ENCODE assay signal across 19 cellular contexts in the genomic region with DNA sequence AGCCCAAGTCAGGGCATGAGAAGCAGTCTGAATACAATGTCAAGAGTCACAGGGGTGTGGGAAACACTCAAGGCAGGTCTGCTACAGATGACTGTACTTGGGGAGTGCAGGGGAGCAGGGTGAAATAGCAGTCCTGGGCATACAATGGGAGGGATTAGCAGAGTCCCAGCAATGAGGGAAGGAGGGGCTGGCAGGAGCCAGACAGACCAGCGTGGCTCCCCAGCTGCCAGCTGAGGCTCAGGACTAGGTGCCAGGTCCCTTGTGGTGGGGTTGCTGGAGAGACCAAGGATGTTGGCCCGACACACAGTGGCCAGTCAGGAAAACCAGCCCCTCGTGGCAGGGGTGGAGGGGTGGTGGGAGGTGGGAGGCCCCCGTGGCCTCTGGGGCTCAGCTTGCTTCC.
DNase-seq lines count a peak whose midpoint lies in the region; ATAC-seq, FAIRE-seq and TF ChIP-seq lines count a peak whose summit lies in the region.
"Had no signal": no experiment of that assay in that cellular context is flagged by ENCODE, and none has a peak within 500 bp of the region (broad histone marks: within the 10 kb centered on the region; RNA-seq: fewer than 3 reads in every experiment).

No MANE protein-coding gene starts in this region.

- WGBS in H1 (ENCODE audit: extremely low coverage in 1 of 2, insufficient coverage in 1 of 2, insufficient read length in 1 of 2, insufficient replicate concordance in 2 of 2, low coverage in 1 of 2, low lambda C conversion rate in 2 of 2, missing lambda C conversion rate in 1 of 2), 2 experiments: 77% methylated on average over 3 of the region's 4 CpGs; no CpG with 5 or more reads in 1 of the 2 experiments

- H3K4me1 ChIP-seq in cardiac muscle cell (ENCODE audit: low read depth): peaks cover 16% of the 10 kb centered on the region
- peaks cover 6 to 12% (median 8%) of the 10 kb centered on the region in 4 experiments; a peak in 6 of 7 replicates for H3K4me1 ChIP-seq in H1 (replicated peaks in 1 of 4; ENCODE audit: control insufficient read depth in 3 of 4, insufficient read depth in 4 of 4, low read length in 3 of 4)
- H3K4me1 ChIP-seq in uterus: peaks cover 0 to 4% of the 10 kb centered on the region in 2 donors

- H3K4me3 ChIP-seq in cardiac muscle cell (no peak overlapping the region), H1 (ENCODE audit: extremely low read depth in 1 of 4, insufficient read depth in 2 of 4, low read depth in 3 of 4, low read length in 4 of 4) (no peak overlapping the region), uterus (no peak overlapping the region)
- H3K4me3 ChIP-seq: smooth muscle cell had no signal

- FAIRE-seq in H1 (lab: Jason Lieb, UNC): no peak
- FAIRE-seq: G401.6 had no signal

- no peak for TF ChIP-seq RAD21 in H1 (IDR thresholded peaks at IDR 0.05 in 1 of 2, conservative IDR thresholded peaks at IDR 0.05 in 1 of 2; ENCODE audit: low read depth in 2 of 2, low read length in 2 of 2)

- H3K56ac ChIP-seq in H1 (replicated peaks; ENCODE audit: insufficient read length, low read depth, low read length): no peak overlapping the region

- H3K79me1 ChIP-seq in H1 (ENCODE audit: low read depth, low read length): no peaks in the 10 kb centered on the region

- peak overlapping the region; percentile 54 for H4K91ac ChIP-seq in H1 (replicated peaks; ENCODE audit: insufficient read length, low read length)

- no peaks in the 10 kb centered on the region for H3K36me3 Mint-ChIP-seq in activated naive CD4-positive, alpha-beta T cell treated with anti-CD3 and anti-CD28 coated beads, Interleukin-2, amount 50 U/mL, for 72 hours
- H3K36me3 Mint-ChIP-seq: activated CD8-positive, alpha-beta memory T cell treated with anti-CD3 and anti-CD28 coated beads, Interleukin-2, amount 10 ng/mL, durations not matched to agents 7 days and 5 days; memory B cell had no signal

- no peak for TF ChIP-seq EP300 in H1 (IDR thresholded peaks at IDR 0.05; ENCODE audit: borderline replicate concordance in 1 of 2, low read depth in 2 of 2, low read length in 2 of 2)

- peak overlapping the region; percentile 10 for H2BK120ac ChIP-seq in H1 (replicated peaks; ENCODE audit: low read depth, low read length)

- no peak overlapping the region for H3K4ac ChIP-seq in H1 (replicated peaks; ENCODE audit: insufficient read length, low read depth, low read length)

- intact Hi-C loops in Right ventricle myocardium superior (cut with DNase I) (no loop called here), uterus (cut with DNase I; ENCODE audit: low total_unique reads) (no loop called here)

- no peaks in the 10 kb centered on the region for H3K79me2 ChIP-seq in H1 (ENCODE audit: control insufficient read depth in 1 of 2, insufficient read depth in 2 of 2, low read length in 2 of 2)

- H3K9me3 ChIP-seq in cardiac muscle cell (ENCODE audit: low read depth) (no peaks in the 10 kb centered on the region), H1 (ENCODE audit: insufficient read depth in 2 of 2, low read depth in 1 of 2, low read length in 1 of 2) (no peaks in the 10 kb centered on the region), uterus (no peaks in the 10 kb centered on the region)

- H2BK15ac ChIP-seq in H1 (ENCODE audit: low read length): no peak overlapping the region

- peak overlapping the region; percentile 100 for H3K27ac ChIP-seq in cardiac muscle cell
- H3K27ac ChIP-seq in H1 (ENCODE audit: low read depth, low read length): peak overlapping the region; percentile 83; the same call in 1 of the 2 replicates
- peak overlapping the region; percentile 10 to 63 for H3K27ac ChIP-seq in uterus
- H3K27ac ChIP-seq: brain microvascular endothelial cell had no signal

- H3K23me2 ChIP-seq in H1 (ENCODE audit: low read depth, low read length): no peaks in the 10 kb centered on the region

- H3K9ac ChIP-seq in H1 (replicated peaks in 1 of 4; ENCODE audit: extremely low read depth in 1 of 4, low read depth in 3 of 4, low read length in 3 of 4): 0 out of 7 replicates have a peak overlapping the region, but pooled peaks of 1 of the 4 experiments have one; percentile 13

- peak overlapping the region; percentile 68; the same call in 1 of the 2 replicates for H2BK12ac ChIP-seq in H1 (ENCODE audit: low read depth, low read length)

- H3K14ac ChIP-seq in H1 (ENCODE audit: insufficient read length): no peak overlapping the region

- no peak overlapping the region for H2AFZ ChIP-seq in H1 (ENCODE audit: low read length)

- H4K5ac ChIP-seq in H1 (ENCODE audit: insufficient read length, low read depth, low read length): no peak overlapping the region

- H3K23ac ChIP-seq in H1 (ENCODE audit: insufficient read length): no peak overlapping the region

- no peak for ATAC-seq in Right ventricle myocardium superior (ENCODE audit: poor library complexity)
- ATAC-seq in HG02870 (IDR thresholded peaks at IDR 0.05; ENCODE audit: unreplicated experiment): no peak
- ATAC-seq in activated naive CD4-positive, alpha-beta T cell treated with anti-CD3 and anti-CD28 coated beads, Interleukin-2, amount 50 U/mL, for 72 hours: no peak
- ATAC-seq: activated CD8-positive, alpha-beta memory T cell treated with anti-CD3 and anti-CD28 coated beads, Interleukin-2, amount 10 ng/mL, durations not matched to agents 7 days and 5 days had no signal

- H3K4me2 ChIP-seq in H1 (ENCODE audit: insufficient read depth in 1 of 2, low read depth in 2 of 2, low read length in 2 of 2): peak overlapping the region in 1 of 2 experiments; percentile 51; a peak in 2 of 4 replicates
- H3K4me2 ChIP-seq: smooth muscle cell had no signal

- DNase-seq in cardiac muscle cell (ENCODE audit: low read depth in 1 of 2, low spot score in 1 of 2): no peak
- no peak for DNase-seq in Right ventricle myocardium superior
- DNase-seq in H1 (ENCODE audit: low read depth in 1 of 2, low spot score in 2 of 2): no peak
- DNase-seq in myocyte (ENCODE audit: low read depth): peak; percentile 26
- DNase-seq in uterus: no peak
- DNase-seq in activated naive CD4-positive, alpha-beta T cell treated with anti-CD3 and anti-CD28 coated beads, Interleukin-2, amount 50 U/mL, for 72 hours (ENCODE audit: low spot score in 2 of 2): no peak
- no peak for DNase-seq in middle frontal gyrus (ENCODE audit: extremely low spot score, low spot score)
- DNase-seq: activated CD4-positive, CD25-positive, alpha-beta regulatory T cell; activated CD8-positive, alpha-beta memory T cell treated with anti-CD3 and anti-CD28 coated beads, Interleukin-2, amount 10 ng/mL, durations not matched to agents 7 days and 5 days; activated gamma-delta T cell treated with Interleukin-2 at 50 U/mL for 16 hours; brain microvascular endothelial cell; foreskin fibroblast; NCI-H1417; NCI-H446; OCI-M1 had no signal

- no peaks in the 10 kb centered on the region for H3K9me3 Mint-ChIP-seq in activated naive CD4-positive, alpha-beta T cell treated with anti-CD3 and anti-CD28 coated beads, Interleukin-2, amount 50 U/mL, for 72 hours

- H2BK5ac ChIP-seq in H1 (ENCODE audit: low read depth, low read length): peak overlapping the region; percentile 90

- H4K8ac ChIP-seq in H1 (ENCODE audit: extremely low read depth, insufficient read depth, low read length): no peak overlapping the region

- CTCF ChIA-PET in H1 (lab: Charles Lee; ENCODE audit: partially characterized antibody): interaction anchor here (1.1 to 2.6 kb wide), 3 partner anchors 10 to 23 kb away, joined by 3 to 11 read pairs (median 3); no protein-coding TSS in a partner anchor

- no peaks in the 10 kb centered on the region for H4K20me1 ChIP-seq in H1 (replicated peaks in 1 of 2; ENCODE audit: control insufficient read depth in 1 of 2, insufficient read depth in 2 of 2, low read length in 2 of 2)

- no peaks in the 10 kb centered on the region for H3K27me3 ChIP-seq in cardiac muscle cell
- H3K27me3 ChIP-seq in H1 (replicated peaks in 1 of 4; ENCODE audit: control insufficient read depth in 3 of 4, extremely low read depth in 1 of 4, insufficient read depth in 3 of 4, low read length in 3 of 4): no peaks in the 10 kb centered on the region
- H3K27me3 ChIP-seq in uterus: no peaks in the 10 kb centered on the region
- H3K27me3 ChIP-seq: brain microvascular endothelial cell had no signal

- peak overlapping the region; percentile 19 for H3K18ac ChIP-seq in H1 (ENCODE audit: extremely low read depth, low read length)

- H3K36me3 ChIP-seq in cardiac muscle cell: no peaks in the 10 kb centered on the region
- no peaks in the 10 kb centered on the region for H3K36me3 ChIP-seq in H1 (ENCODE audit: control insufficient read depth in 2 of 4, insufficient read depth in 4 of 4, low read length in 3 of 4)
- no peaks in the 10 kb centered on the region for H3K36me3 ChIP-seq in uterus
- H3K36me3 ChIP-seq: brain microvascular endothelial cell had no signal

- no peak overlapping the region for H2AK5ac ChIP-seq in H1 (ENCODE audit: low read depth, low read length)

- no peak for TF ChIP-seq POLR2A in H1 (IDR thresholded peaks at IDR 0.05; ENCODE audit: control extremely low read depth in 1 of 2, low read depth in 2 of 2, low read length in 2 of 2)
- TF ChIP-seq POLR2A in uterus (IDR thresholded peaks at IDR 0.05): no peak

- no peak overlapping the region for H3K27ac Mint-ChIP-seq in activated naive CD4-positive, alpha-beta T cell treated with anti-CD3 and anti-CD28 coated beads, Interleukin-2, amount 50 U/mL, for 72 hours
- H3K27ac Mint-ChIP-seq: activated CD8-positive, alpha-beta memory T cell treated with anti-CD3 and anti-CD28 coated beads, Interleukin-2, amount 10 ng/mL, durations not matched to agents 7 days and 5 days; memory B cell had no signal

- H2BK20ac ChIP-seq in H1 (ENCODE audit: low read length): 0 out of 2 replicates have a peak overlapping the region, but pooled peaks have one; percentile 10

- TF ChIP-seq CTCF in cardiac muscle cell (IDR thresholded peaks at IDR 0.05; ENCODE audit: low read depth, low read length) (no peak), H1 (IDR thresholded peaks at IDR 0.05; ENCODE audit: control extremely low read depth in 1 of 3, insufficient read depth in 1 of 3, low read depth in 1 of 3, low read length in 3 of 3) (no peak), uterus (IDR thresholded peaks at IDR 0.05) (no peak)

- POLR2A ChIA-PET in H1 (lab: Charles Lee; ENCODE audit: partially characterized antibody): interaction anchor here (0.5 to 1.8 kb wide), 8 partner anchors 9 to 260 kb away, joined by 3 to 7 read pairs (median 4); no protein-coding TSS in a partner anchor

TF ChIP-seq in H1, 55 proteins besides CTCF, POLR2A, EP300 and RAD21 (continues in another document):
- no peak for TF ChIP-seq JUND (IDR thresholded peaks at IDR 0.05; ENCODE audit: low read length)
- no peak for TF ChIP-seq NRF1 (IDR thresholded peaks at IDR 0.05; ENCODE audit: low read depth, low read length)
- no peak for TF ChIP-seq NANOG (IDR thresholded peaks at IDR 0.05; ENCODE audit: insufficient read depth, low read depth, low read length, poor library complexity, severe bottlenecking)
- no peak for TF ChIP-seq SIRT6 (IDR thresholded peaks at IDR 0.05; ENCODE audit: low read length)
- TF ChIP-seq BCL11A (IDR thresholded peaks at IDR 0.05; ENCODE audit: low read depth in 2 of 2, low read length in 2 of 2): no peak
- TF ChIP-seq SUZ12 (IDR thresholded peaks at IDR 0.05; ENCODE audit: low read length): no peak
- no peak for TF ChIP-seq SIN3A (conservative IDR thresholded peaks at IDR 0.05 in 1 of 2, IDR thresholded peaks at IDR 0.05 in 1 of 2; ENCODE audit: low read depth in 1 of 2, low read length in 2 of 2)
- no peak for TF ChIP-seq KDM4A (IDR thresholded peaks at IDR 0.05; ENCODE audit: low read depth, low read length, severe bottlenecking)

Comparison
In these comparisons a context has a peak if more than half of its experiments do, and no peak if none do; other contexts are left out.
1. H3K27ac ChIP-seq: peak in every context shown above with its lines; median percentile 100 in cardiac muscle cell; 83 in H1; 36 in uterus.